In genomic region chrX:139932901-139933796, GRCh38 we compare ENCODE assay signal across 8 cellular contexts. TPM values are rescaled to one million over a fixed set of nuclear protein-coding genes. Genes with fewer than 3 reads are reported as not detected.
A peak's percentile ranks its signal among the peaks of the same experiment; 100 is the strongest.
DNase-seq lines count a peak whose midpoint lies in the region; ATAC-seq and TF ChIP-seq lines count a peak whose summit lies in the region.

TSS of gene ATP11C (minus strand) at chrX:139933053. CDS start at chrX:139932042, 1,011 bp downstream.

- H3K27me3 Mint-ChIP-seq in chondrocyte (ENCODE audit: low read depth), result no peaks in the 10 kb centered on the region

- peak within 1 kb of the TSS; percentile 92 for H3K27ac Mint-ChIP-seq in chondrocyte (ENCODE audit: unreplicated experiment)

- ATAC-seq in HG02938 (IDR thresholded peaks at IDR 0.05; ENCODE audit: unreplicated experiment), result peak; percentile 68

- H3K27me3 ChIP-seq in layer of hippocampus (ENCODE audit: control insufficient read depth, insufficient read depth, low read length), result no peaks in the 10 kb centered on the region

- H3K36me3 Mint-ChIP-seq in chondrocyte (ENCODE audit: low read depth), result no peaks in the 10 kb centered on the region

- H3K9me3 Mint-ChIP-seq in chondrocyte (ENCODE audit: low read depth), result no peaks in the 10 kb centered on the region

- peak; percentile 45 for TF ChIP-seq CTCF in chondrocyte (IDR thresholded peaks at IDR 0.05)

- peak within 1 kb of the TSS; percentile 75 for H3K4me3 Mint-ChIP-seq in chondrocyte (ENCODE audit: unreplicated experiment)

- peaks cover 29% of the 10 kb centered on the region for H3K4me1 Mint-ChIP-seq in chondrocyte (ENCODE audit: low read depth)

- H3K27ac ChIP-seq in layer of hippocampus (ENCODE audit: low read depth, low read length), result peak within 1 kb of the TSS; percentile 78

- DNase-seq in SHP77 (lab: John Stamatoyannopoulos, UW), result peak; percentile 32 to 53
- DNase-seq in SHP77 treated with DMSO at 0.1 percent for 48 hours (lab: John Stamatoyannopoulos, UW), result no peak
- peak; percentile 72 for DNase-seq in NCI-H2107 treated with DMSO at 0.1 percent for 48 hours (lab: John Stamatoyannopoulos, UW; ENCODE audit: unreplicated experiment)
- DNase-seq in activated CD4-positive, alpha-beta T cell treated with anti-CD3 and anti-CD28 coated beads for 1 hour, result peak; percentile 72
- peak; percentile 91 for DNase-seq in chondrocyte (ENCODE audit: low spot score)
- peak; percentile 50 to 75 (median 64) for DNase-seq in stimulated activated CD4-positive, alpha-beta T cell treated with anti-CD3 and anti-CD28 coated beads, Interleukin-1b, Interleukin-23, amount 100 ng/mL, for 24 hours (ENCODE audit: low read depth in 4 of 4, low spot score in 1 of 4)

RNA-seq across cellular contexts. Expression of gene ATP11C, which starts in this region (rescaled TPM):
- total RNA-seq in chondrocyte, result 20.4 to 23.9 TPM (median 23.3 TPM) in 3 replicates
